Comparison of ENCODE assay signal across 1 cellular context in the genomic region with DNA sequence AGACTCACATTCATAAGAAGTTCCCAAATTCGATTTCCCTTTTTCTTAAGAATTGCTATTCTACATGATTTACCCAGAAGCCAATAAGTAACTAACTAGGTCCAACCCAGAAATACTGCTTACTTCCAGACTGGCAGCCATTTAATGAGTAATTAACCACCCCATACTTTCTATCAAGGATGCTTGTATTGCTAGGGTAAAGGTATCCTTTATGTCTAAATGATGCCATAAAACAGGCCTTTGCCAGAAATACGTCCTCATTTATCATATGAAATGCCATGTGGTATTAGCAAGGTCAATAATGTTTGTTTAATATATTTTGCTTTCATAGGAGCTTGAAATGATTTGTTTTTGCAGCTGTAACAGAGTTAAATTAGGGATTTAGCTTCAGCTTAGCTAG.
TF ChIP-seq lines count a peak whose summit lies in the region.

No MANE protein-coding gene starts in this region.

TF ChIP-seq in H1, 55 proteins besides CTCF, POLR2A, EP300 and RAD21:
- TF ChIP-seq YY1 (IDR thresholded peaks at IDR 0.05; ENCODE audit: low read depth, low read length) (no peak), CBX8 (IDR thresholded peaks at IDR 0.05; ENCODE audit: borderline replicate concordance, low read depth, low read length) (no peak), KDM5A (IDR thresholded peaks at IDR 0.05; ENCODE audit: low read length) (no peak), BACH1 (IDR thresholded peaks at IDR 0.05; ENCODE audit: low read length) (no peak), BCL11A (IDR thresholded peaks at IDR 0.05; ENCODE audit: low read depth in 2 of 2, low read length in 2 of 2) (no peak), SIX5 (IDR thresholded peaks at IDR 0.05; ENCODE audit: low read depth, low read length) (no peak), PHF8 (conservative IDR thresholded peaks at IDR 0.05; ENCODE audit: low read depth, low read length) (no peak), SAP30 (IDR thresholded peaks at IDR 0.05; ENCODE audit: insufficient read depth, insufficient replicate concordance, low read length) (no peak)
- TF ChIP-seq, protein P1, sequence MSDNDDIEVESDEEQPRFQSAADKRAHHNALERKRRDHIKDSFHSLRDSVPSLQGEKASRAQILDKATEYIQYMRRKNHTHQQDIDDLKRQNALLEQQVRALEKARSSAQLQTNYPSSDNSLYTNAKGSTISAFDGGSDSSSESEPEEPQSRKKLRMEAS (IDR thresholded peaks at IDR 0.05) = no peak
